ENCODE assay signal across 24 cellular contexts in genomic region chr7:36521911-36522310, GRCh38.
DNase-seq lines count a peak whose midpoint lies in the region; FAIRE-seq and TF ChIP-seq lines count a peak whose summit lies in the region.
"Had no signal": no experiment of that assay in that cellular context is flagged by ENCODE, and none has a peak within 500 bp of the region (broad histone marks: within the 10 kb centered on the region; RNA-seq: fewer than 3 reads in every experiment).

No MANE protein-coding gene starts in this region.

- peak; percentile 32 for FAIRE-seq in bronchial epithelial cell (lab: Jason Lieb, UNC)
- no peak for FAIRE-seq in kidney (lab: Jason Lieb, UNC)
- FAIRE-seq: G401.6 had no signal

- H3K27ac Mint-ChIP-seq in immature natural killer cell (peak overlapping the region; percentile 37 to 73 (median 60)), CD14-positive monocyte (no peak overlapping the region)
- H3K27ac Mint-ChIP-seq: CD4-positive, alpha-beta T cell had no signal

- H3K4me3 ChIP-seq in bronchial epithelial cell (ENCODE audit: low read depth, low read length) (no peak overlapping the region), kidney (ENCODE audit: low read length in 2 of 2) (no peak overlapping the region)

- H3K36me3 ChIP-seq in bronchial epithelial cell (ENCODE audit: control insufficient read depth, insufficient read depth, low read length) (no peaks in the 10 kb centered on the region), kidney (ENCODE audit: control insufficient read depth in 1 of 2, insufficient read depth in 2 of 2, low read length in 2 of 2) (no peaks in the 10 kb centered on the region)

- in situ Hi-C loops in G401 (cut with HindIII; ENCODE audit: low sequenced_read_pairs), result no loop called here

- intact Hi-C loops in kidney (cut with DNase I) (no loop called here), CD14-positive monocyte (cut with micrococcal nuclease) (no loop called here)

- H3K36me3 Mint-ChIP-seq in immature natural killer cell, result peaks cover 42 to 69% (median 46%) of the 10 kb centered on the region in 3 donors
- peaks cover 84 to 94% of the 10 kb centered on the region in 2 donors for H3K36me3 Mint-ChIP-seq in CD14-positive monocyte

- no peaks in the 10 kb centered on the region for H3K4me1 ChIP-seq in kidney (ENCODE audit: control insufficient read depth in 1 of 2, insufficient read depth in 1 of 2, low read depth in 1 of 2, low read length in 2 of 2)

- no peak overlapping the region for H3K27ac ChIP-seq in kidney (ENCODE audit: low read depth in 2 of 2, low read length in 2 of 2)

- DNase-seq in G401 (ENCODE audit: low spot score) (peak; percentile 90), bronchial epithelial cell (ENCODE audit: low read depth) (no peak), immature natural killer cell (no peak), myocyte (ENCODE audit: low read depth) (peak; percentile 29), COR-L47 (lab: John Stamatoyannopoulos, UW) (no peak), kidney (no peak), CD1c-positive myeloid dendritic cell (ENCODE audit: extremely low spot score) (no peak), CD14-positive monocyte (ENCODE audit: low spot score) (no peak)
- DNase-seq: 8988T; ACHN; CD4-positive, alpha-beta T cell; DMS53; KBM-7; MV-4-11; NCI-H1105 treated with DMSO at 0.1 percent for 48 hours; NCI-H146; NCI-H1930; NCI-H2107; NCI-H446; NCI-H524 treated with DMSO at 0.1 percent for 48 hours; NCI-H774; PC-3; SK-N-SH had no signal

- H3K9me3 Mint-ChIP-seq in immature natural killer cell (no peaks in the 10 kb centered on the region), CD14-positive monocyte (peaks cover 0 to 2% (median 0%) of the 10 kb centered on the region in 7 donors)
- H3K9me3 Mint-ChIP-seq: CD4-positive, alpha-beta T cell had no signal

- no peaks in the 10 kb centered on the region for H3K9me3 ChIP-seq in kidney (ENCODE audit: control insufficient read depth in 1 of 2, low read length in 2 of 2)
- H3K9me3 ChIP-seq: SK-N-SH had no signal

- H3K27me3 Mint-ChIP-seq in immature natural killer cell (ENCODE audit: low read depth in 3 of 3), result peaks cover 7 to 57% (median 34%) of the 10 kb centered on the region in 3 donors
- H3K27me3 Mint-ChIP-seq in CD14-positive monocyte (ENCODE audit: low read depth in 3 of 3), result no peaks in the 10 kb centered on the region
- H3K27me3 Mint-ChIP-seq: CD4-positive, alpha-beta T cell had no signal

- no peak overlapping the region for H3K9ac ChIP-seq in kidney (ENCODE audit: low read length in 2 of 2)
- H3K9ac ChIP-seq: SK-N-SH had no signal

- H3K27me3 ChIP-seq in bronchial epithelial cell (ENCODE audit: control insufficient read depth, insufficient read depth, low read length), result no peaks in the 10 kb centered on the region

- TF ChIP-seq CTCF in bronchial epithelial cell (IDR thresholded peaks at IDR 0.05; ENCODE audit: insufficient read depth, low read length, severe bottlenecking), result no peak
- TF ChIP-seq CTCF in kidney (IDR thresholded peaks at IDR 0.05; ENCODE audit: borderline replicate concordance, extremely low read depth, insufficient read depth), result no peak
- TF ChIP-seq CTCF in CD14-positive monocyte (IDR thresholded peaks at IDR 0.05), result no peak

- H3K4me3 Mint-ChIP-seq in immature natural killer cell (no peak overlapping the region), CD14-positive monocyte (no peak overlapping the region)
- H3K4me3 Mint-ChIP-seq: CD4-positive, alpha-beta T cell had no signal

- peaks cover 19 to 44% of the 10 kb centered on the region in 2 donors for H3K4me1 Mint-ChIP-seq in immature natural killer cell
- peaks cover 14% of the 10 kb centered on the region for H3K4me1 Mint-ChIP-seq in CD14-positive monocyte

Comparison
In these comparisons a context has a peak if more than half of its experiments do, and no peak if none do; other contexts are left out.
1. DNase-seq: peak in G401 (single experiment) and myocyte (single experiment); none in bronchial epithelial cell (single experiment), immature natural killer cell (0 of 3), COR-L47 (single experiment), kidney (single experiment), CD1c-positive myeloid dendritic cell (single experiment) and CD14-positive monocyte (single experiment).
2. H3K27ac Mint-ChIP-seq: peak in immature natural killer cell (6 of 6); none in CD14-positive monocyte (0 of 7).